In the genomic region with DNA sequence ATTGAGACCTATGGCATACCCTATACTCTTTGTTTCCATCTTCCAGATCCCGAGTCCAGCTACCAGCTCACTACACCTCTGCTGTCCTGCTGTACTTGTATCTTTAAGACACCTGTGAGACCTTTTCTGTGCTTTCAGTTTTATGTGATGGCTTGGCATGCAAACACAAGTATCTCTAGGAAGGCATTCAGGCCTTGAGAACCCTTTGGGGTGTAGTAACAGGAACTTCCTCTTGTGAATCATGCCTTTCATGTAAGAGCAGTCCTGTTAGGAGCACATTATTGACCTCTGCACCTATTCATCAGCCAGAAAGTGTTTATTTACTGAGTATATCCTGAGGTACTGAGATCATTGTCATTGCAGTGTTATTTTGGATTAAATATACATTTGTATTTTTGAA, we compare ENCODE assay signal across 8 cellular contexts.
DNase-seq lines count a peak whose midpoint lies in the region; ATAC-seq, FAIRE-seq and TF ChIP-seq lines count a peak whose summit lies in the region.

No MANE protein-coding gene starts in this region.

- H2AFZ ChIP-seq in fibroblast of lung (ENCODE audit: low read length), result no peak overlapping the region

- no peak for FAIRE-seq in GM12891 (lab: Jason Lieb, UNC)

- DNase-seq in GM12891 (ENCODE audit: insufficient read length, low spot score) (peak; percentile 16), fibroblast of lung (ENCODE audit: low read depth in 2 of 2) (peak; percentile 20 to 53), NCI-H1436 treated with DMSO at 0.1 percent for 48 hours (lab: John Stamatoyannopoulos, UW) (no peak), AG08396 (ENCODE audit: low spot score) (no peak), DMS79 (lab: John Stamatoyannopoulos, UW) (no peak), GM03348 (ENCODE audit: low spot score) (no peak)

- H3K27ac ChIP-seq in fibroblast of lung (ENCODE audit: insufficient read depth, low read length), result no peak overlapping the region

- no peaks in the 10 kb centered on the region for H3K27me3 ChIP-seq in fibroblast of lung (ENCODE audit: control insufficient read depth, insufficient read depth, low read length)

- no peaks in the 10 kb centered on the region for H3K9me3 ChIP-seq in fibroblast of lung (ENCODE audit: control insufficient read depth, insufficient read depth, low read depth, low read length)

- no peaks in the 10 kb centered on the region for H3K36me3 ChIP-seq in fibroblast of lung (ENCODE audit: control insufficient read depth, insufficient read depth, low read length)

- H3K4me3 ChIP-seq in fibroblast of lung (replicated peaks in 1 of 4; ENCODE audit: control extremely low read depth in 1 of 4, insufficient read depth in 1 of 4, low read depth in 3 of 4, low read length in 4 of 4), result no peak overlapping the region

- H3K9ac ChIP-seq in fibroblast of lung (ENCODE audit: insufficient read depth, low read length), result no peak overlapping the region

- TF ChIP-seq CTCF in fibroblast of lung (conservative IDR thresholded peaks at IDR 0.05 in 1 of 2, IDR thresholded peaks at IDR 0.05 in 1 of 2; ENCODE audit: low read depth in 1 of 2, low read length in 2 of 2), result no peak

- H3K79me2 ChIP-seq in fibroblast of lung (ENCODE audit: control insufficient read depth, insufficient read depth, low read length), result no peaks in the 10 kb centered on the region

- H4K20me1 ChIP-seq in fibroblast of lung (ENCODE audit: control insufficient read depth, extremely low read depth, insufficient read depth, low read length), result no peaks in the 10 kb centered on the region

- TF ChIP-seq POLR2A in GM12891 (IDR thresholded peaks at IDR 0.05; ENCODE audit: low read depth, low read length), result no peak

- no peak overlapping the region for H3K4me2 ChIP-seq in fibroblast of lung (ENCODE audit: extremely low read depth, insufficient read depth, low read length)

- ATAC-seq in GM21515 (IDR thresholded peaks at IDR 0.05; ENCODE audit: unreplicated experiment), result peak; percentile 74
- peak; percentile 64 for ATAC-seq in HG03457 (IDR thresholded peaks at IDR 0.05; ENCODE audit: unreplicated experiment)

- no peaks in the 10 kb centered on the region for H3K4me1 ChIP-seq in fibroblast of lung (ENCODE audit: control insufficient read depth, extremely low read depth, insufficient read depth, low read length)

TF ChIP-seq in GM12891, 5 proteins besides CTCF, POLR2A, EP300 and RAD21:
- TF ChIP-seq TAF1 (IDR thresholded peaks at IDR 0.05; ENCODE audit: low read depth, low read length), result no peak
- TF ChIP-seq SPI1 (IDR thresholded peaks at IDR 0.05; ENCODE audit: low read depth, low read length), result peak; percentile 45; the same call in 1 of the 2 replicates
- TF ChIP-seq POU2F2 (IDR thresholded peaks at IDR 0.05; ENCODE audit: low read depth, low read length), result peak; percentile 47; the same call in 1 of the 2 replicates
- peak; percentile 37 for TF ChIP-seq PAX5 (IDR thresholded peaks at IDR 0.05; ENCODE audit: insufficient read depth, low read length, severe bottlenecking)
TF ChIP-seq in GM12891: peak in this region for 3.

Comparison
In these comparisons a context has a peak if more than half of its experiments do, and no peak if none do; other contexts are left out.
1. DNase-seq: peak in GM12891 (single experiment) and fibroblast of lung (2 of 2); none in NCI-H1436 treated with DMSO at 0.1 percent for 48 hours (single experiment), AG08396 (single experiment), DMS79 (single experiment) and GM03348 (single experiment).